In genomic region chr7:130426541-130426940, GRCh38 we compare ENCODE assay signal across 1 cellular context.
TF ChIP-seq lines count a peak whose summit lies in the region.

No MANE protein-coding gene starts in this region.

TF ChIP-seq in K562, 482 proteins besides CTCF, POLR2A, EP300 and RAD21:
- TF ChIP-seq SPI1 (IDR thresholded peaks at IDR 0.05; ENCODE audit: borderline replicate concordance, low read depth, low read length) (peak; percentile 34; the same call in 1 of the 2 replicates), HEY1 (CRISPR knock-in tag; IDR thresholded peaks at IDR 0.05; ENCODE audit: borderline replicate concordance) (no peak)
